In the genomic region with DNA sequence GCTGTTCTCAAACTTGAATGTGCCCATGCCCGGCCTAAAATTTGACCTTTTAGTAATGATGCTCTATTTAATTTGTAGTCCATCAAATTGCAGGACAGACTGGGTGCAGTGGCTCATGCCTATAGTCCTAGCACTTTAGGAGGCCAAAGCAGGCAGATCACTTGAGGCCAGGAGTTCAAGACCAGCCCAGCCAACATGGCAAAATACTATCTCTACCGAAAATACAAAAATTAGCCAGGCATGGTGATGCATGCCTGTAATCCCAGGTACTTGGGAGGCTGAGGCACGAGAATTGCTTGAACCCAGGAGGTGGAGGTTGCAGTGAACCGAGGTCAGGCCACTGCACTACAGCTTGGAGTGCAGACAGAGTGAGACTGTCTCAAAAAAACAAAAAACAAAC, we compare ENCODE assay signal across 2 cellular contexts. TPM values are rescaled to one million over a fixed set of nuclear protein-coding genes. Genes with fewer than 3 reads are reported as not detected.
"Had no signal": no experiment of that assay in that cellular context is flagged by ENCODE, and none has a peak within 500 bp of the region (broad histone marks: within the 10 kb centered on the region; RNA-seq: fewer than 3 reads in every experiment).

No MANE protein-coding gene starts in this region.

RNA-seq across cellular contexts. Expression of a gene that starts 51.3 kb away (rescaled TPM):
- total RNA-seq: M059J, MCF 10A had no signal
